In genomic region chr9:128218518-128219389, GRCh38 we compare ENCODE assay signal across 8 cellular contexts. TPM values are rescaled to one million over a fixed set of nuclear protein-coding genes. Genes with fewer than 3 reads are reported as not detected.
DNase-seq lines count a peak whose midpoint lies in the region; ATAC-seq, FAIRE-seq and TF ChIP-seq lines count a peak whose summit lies in the region.

No MANE protein-coding gene starts in this region.

- no peaks in the 10 kb centered on the region for H3K9me3 ChIP-seq in pancreas
- H3K9me3 ChIP-seq in thyroid gland = no peaks in the 10 kb centered on the region

- H3K4me1 ChIP-seq in pancreas = peaks cover 15 to 23% (median 20%) of the 10 kb centered on the region in 3 donors
- peaks cover 0 to 10% of the 10 kb centered on the region in 2 donors for H3K4me1 ChIP-seq in thyroid gland

- TF ChIP-seq POLR2A in thyroid gland (IDR thresholded peaks at IDR 0.05) = peak in 1 of 2 donors; percentile 19

- ATAC-seq in HG03520 (IDR thresholded peaks at IDR 0.05; ENCODE audit: unreplicated experiment) (peak; percentile 88), Right ventricle myocardium superior (ENCODE audit: poor library complexity) (peak; percentile 92), pancreas (peak; percentile 89 to 94 (median 92))

- intact Hi-C loops in Right ventricle myocardium superior (cut with DNase I) = no loop called here
- intact Hi-C loops in pancreas (cut with DNase I) = no loop called here
- intact Hi-C loops in thyroid gland (cut with DNase I) = no loop called here

- H3K27me3 ChIP-seq in pancreas (no peaks in the 10 kb centered on the region), thyroid gland (no peaks in the 10 kb centered on the region)

- TF ChIP-seq CTCF in pancreas (IDR thresholded peaks at IDR 0.05) = peak in 1 of 4 donors; percentile 8
- peak in 1 of 6 experiments; percentile 31 for TF ChIP-seq CTCF in thyroid gland (IDR thresholded peaks at IDR 0.05)

- no peaks in the 10 kb centered on the region for H3K36me3 ChIP-seq in pancreas
- no peaks in the 10 kb centered on the region for H3K36me3 ChIP-seq in thyroid gland

- FAIRE-seq in GM19239 (lab: Jason Lieb, UNC) (peak; percentile 88), pancreas (lab: Jason Lieb, UNC) (peak; percentile 13)

- H3K4me1 Mint-ChIP-seq in activated naive CD8-positive, alpha-beta T cell (ENCODE audit: low read depth) = peaks cover 11% of the 10 kb centered on the region

- H3K4me3 Mint-ChIP-seq in activated naive CD8-positive, alpha-beta T cell = peak overlapping the region; percentile 84

- H3K27ac ChIP-seq in pancreas (peak overlapping the region in 2 of 4 donors; percentile 34 to 47), thyroid gland (peak overlapping the region in 1 of 3 donors; percentile 41)

- WGBS in pancreas, 2 donors = 9 to 10% methylated on average over 47 of the region's 47 CpGs
- 18 to 19% methylated on average over 41 to 47 of the region's 47 CpGs for WGBS in thyroid gland, 2 donors

- in situ Hi-C loops in SK-MEL-5 (cut with HindIII; ENCODE audit: low pct_unique_long_range_greater_than_20kb, low sequenced_read_pairs) = no loop called here

- no peaks in the 10 kb centered on the region for H3K36me3 Mint-ChIP-seq in activated naive CD8-positive, alpha-beta T cell

- H3K27ac Mint-ChIP-seq in activated naive CD8-positive, alpha-beta T cell = peak overlapping the region; percentile 67

- H3K27me3 Mint-ChIP-seq in activated naive CD8-positive, alpha-beta T cell = no peaks in the 10 kb centered on the region

- DNase-seq in AG08395 (ENCODE audit: low spot score) = peak; percentile 63
- peak; percentile 95 for DNase-seq in GM19239 (ENCODE audit: insufficient read length, low spot score)
- DNase-seq in SK-MEL-5 (ENCODE audit: low read depth, low spot score) = peak; percentile 96
- peak; percentile 95 for DNase-seq in Right ventricle myocardium superior
- peak; percentile 94 to 99 (median 98) for DNase-seq in pancreas
- peak; percentile 96 for DNase-seq in thyroid gland

- peak overlapping the region in 3 of 4 donors; percentile 10 to 45 (median 17) for H3K4me3 ChIP-seq in pancreas
- peak overlapping the region in 1 of 3 donors; percentile 21 for H3K4me3 ChIP-seq in thyroid gland (replicated peaks in 1 of 3)

- no peaks in the 10 kb centered on the region for H3K9me3 Mint-ChIP-seq in activated naive CD8-positive, alpha-beta T cell (ENCODE audit: low read depth)

RNA-seq across cellular contexts. Expression of gene DNM1, which starts 15.6 kb away (rescaled TPM):
- total RNA-seq in SK-MEL-5 (2014; rRNA removed; shearing (Covaris generic)) = 0.48 and 0.61 TPM in 2 replicates
- 0.85 and 0.98 TPM in 2 replicates for polyA plus RNA-seq in SK-MEL-5 (2015; cell fraction: cytosol; rRNA removed)
- polyA plus RNA-seq in SK-MEL-5 (2015; cell fraction: nucleus; rRNA removed) = 5.4 and 6.4 TPM in 2 replicates
- 7.0 TPM for total RNA-seq in Right ventricle myocardium superior
- total RNA-seq in pancreas = 10 to 100 TPM in 3 of 6 donors, 1 to 10 TPM in 3; 5.8 to 19.3 (median 10.0) TPM
- polyA plus RNA-seq in pancreas = 10 to 100 TPM; 19.6 to 23.1 TPM
- 1 to 10 TPM; 4.7 to 9.2 (median 5.4) TPM for total RNA-seq in thyroid gland

RNA-seq across cellular contexts. Expression of gene CIZ1, which starts 27.4 kb away (rescaled TPM):
- total RNA-seq in SK-MEL-5 (2014; rRNA removed; shearing (Covaris generic)) = 19.8 and 24.9 TPM in 2 replicates
- polyA plus RNA-seq in SK-MEL-5 (2015; cell fraction: cytosol; rRNA removed) = 90.0 and 122 TPM in 2 replicates
- polyA plus RNA-seq in SK-MEL-5 (2015; cell fraction: nucleus; rRNA removed) = 143 and 175 TPM in 2 replicates
- 75.3 TPM for total RNA-seq in Right ventricle myocardium superior
- total RNA-seq in pancreas = 10 to 100 TPM; 66.1 to 87.9 (median 78.0) TPM
- 10 to 100 TPM; 56.5 to 80.1 TPM for polyA plus RNA-seq in pancreas
- 10 to 100 TPM; 47.8 to 58.5 (median 52.7) TPM for total RNA-seq in thyroid gland

RNA-seq across cellular contexts. Expression of gene GOLGA2, which starts 57.1 kb away (rescaled TPM):
- 73.6 and 75.3 TPM in 2 replicates for total RNA-seq in SK-MEL-5 (2014; rRNA removed; shearing (Covaris generic))
- 133 and 157 TPM in 2 replicates for polyA plus RNA-seq in SK-MEL-5 (2015; cell fraction: cytosol; rRNA removed)
- polyA plus RNA-seq in SK-MEL-5 (2015; cell fraction: nucleus; rRNA removed) = 86.7 and 113 TPM in 2 replicates
- 77.7 TPM for total RNA-seq in Right ventricle myocardium superior
- total RNA-seq in pancreas = 10 to 100 TPM; 37.9 to 64.0 (median 55.0) TPM
- polyA plus RNA-seq in pancreas = 100 to 1,000 TPM in 1 of 2 donors, 10 to 100 TPM in 1; 97.0 to 105 TPM
- total RNA-seq in thyroid gland = 100 to 1,000 TPM in 3 of 4 donors, 10 to 100 TPM in 1; 94.6 to 140 (median 118) TPM

RNA-seq across cellular contexts. Expression of gene SWI5, which starts 57.3 kb away (rescaled TPM):
- 39.2 and 42.2 TPM in 2 replicates for total RNA-seq in SK-MEL-5 (2014; rRNA removed; shearing (Covaris generic))
- polyA plus RNA-seq in SK-MEL-5 (2015; cell fraction: cytosol; rRNA removed) = 44.3 and 51.4 TPM in 2 replicates
- polyA plus RNA-seq in SK-MEL-5 (2015; cell fraction: nucleus; rRNA removed) = 4.1 and 14.3 TPM in 2 replicates
- 16.3 TPM for total RNA-seq in Right ventricle myocardium superior
- 1 to 10 TPM; 6.3 to 9.6 (median 6.8) TPM for total RNA-seq in pancreas
- 10 to 100 TPM; 10.5 to 20.2 TPM for polyA plus RNA-seq in pancreas
- total RNA-seq in thyroid gland = 10 to 100 TPM; 18.5 to 50.2 (median 49.2) TPM

RNA-seq across cellular contexts. Expression of gene BBLN, which starts 58.7 kb away (rescaled TPM):
- 102 and 133 TPM in 2 replicates for total RNA-seq in SK-MEL-5 (2014; rRNA removed; shearing (Covaris generic))
- polyA plus RNA-seq in SK-MEL-5 (2015; cell fraction: cytosol; rRNA removed) = 161 and 300 TPM in 2 replicates
- polyA plus RNA-seq in SK-MEL-5 (2015; cell fraction: nucleus; rRNA removed) = 36.6 and 40.7 TPM in 2 replicates
- total RNA-seq in Right ventricle myocardium superior = 31.3 TPM
- total RNA-seq in pancreas = 10 to 100 TPM; 23.1 to 38.3 (median 30.9) TPM
- 100 to 1,000 TPM in 1 of 2 donors, 10 to 100 TPM in 1; 86.1 to 133 TPM for polyA plus RNA-seq in pancreas
- 100 to 1,000 TPM in 3 of 4 donors, 10 to 100 TPM in 1; 98.1 to 204 (median 172) TPM for total RNA-seq in thyroid gland
